ENCODE assay signal across 23 cellular contexts in the genomic region with DNA sequence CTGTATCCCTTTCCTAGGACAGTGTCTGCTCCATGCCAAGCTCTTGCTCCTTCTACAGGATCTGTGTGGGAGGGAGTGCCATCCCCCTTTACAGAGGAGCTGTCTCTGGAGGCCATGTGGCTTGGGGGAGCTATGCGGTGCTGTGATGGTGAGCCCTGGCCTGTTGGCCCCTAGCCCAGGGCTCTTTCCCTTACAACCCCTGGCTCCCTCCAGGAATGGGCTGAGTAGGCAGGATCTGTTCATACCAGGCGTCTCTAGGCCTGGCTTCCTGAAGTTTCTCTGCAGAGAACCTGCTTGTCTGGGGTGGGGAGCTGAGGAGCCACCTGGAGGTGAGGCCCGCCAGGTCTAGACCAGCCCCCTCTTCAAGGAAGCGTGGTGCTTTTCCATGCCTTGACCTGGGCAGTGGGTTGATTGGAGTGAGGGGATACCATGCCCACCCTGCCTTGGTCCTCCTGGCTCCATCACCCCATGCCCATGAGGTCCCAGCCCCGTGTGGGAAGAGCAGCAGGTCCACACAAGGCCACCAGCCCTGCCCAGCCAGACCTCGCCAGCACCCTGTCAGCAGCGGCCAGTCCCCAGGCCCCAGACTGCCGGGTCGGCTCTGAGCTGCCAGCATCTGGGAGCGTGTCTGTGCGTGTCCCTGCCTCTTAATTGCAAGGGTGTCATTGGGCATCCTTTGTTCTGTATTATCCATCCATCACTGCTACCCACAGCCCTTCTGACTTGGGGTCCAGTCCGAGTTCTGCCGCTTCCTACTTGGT. TPM values are rescaled to one million over a fixed set of nuclear protein-coding genes. Genes with fewer than 3 reads are reported as not detected.
DNase-seq lines count a peak whose midpoint lies in the region; ATAC-seq, FAIRE-seq and TF ChIP-seq lines count a peak whose summit lies in the region.
"Had no signal": no experiment of that assay in that cellular context is flagged by ENCODE, and none has a peak within 500 bp of the region (broad histone marks: within the 10 kb centered on the region; RNA-seq: fewer than 3 reads in every experiment).

No MANE protein-coding gene starts in this region.

- DNase-seq in A549 (ENCODE audit: low read depth in 1 of 2, low spot score in 1 of 2) (no peak), NCI-H69 (lab: John Stamatoyannopoulos, UW) (peak; percentile 32), epithelial cell of esophagus (ENCODE audit: low read depth) (peak; percentile 46), nephron progenitor cell (no peak), NCI-H1417 treated with DMSO at 0.1 percent for 48 hours (lab: John Stamatoyannopoulos, UW) (no peak), UCSD-AML1 (lab: John Stamatoyannopoulos, UW; ENCODE audit: unreplicated experiment) (no peak), occipital lobe (lab: John Stamatoyannopoulos, UW) (no peak), A673 (ENCODE audit: low spot score) (no peak)
- DNase-seq: activated CD4-positive, alpha-beta T cell treated with anti-CD3 and anti-CD28 coated beads, Interleukin-2, amount 50 U/mL, for 48 hours; activated naive CD4-positive, alpha-beta T cell treated with anti-CD3 and anti-CD28 coated beads, Interleukin-2, amount 10 ng/mL, durations not matched to agents 7 days and 5 days; activated T-cell treated with anti-CD3 and anti-CD28 coated beads, Interleukin-2, amount 50 U/mL, for 4 hours; aorta; CD4-positive, alpha-beta T cell; DMS53; endodermal cell; hypothalamus; NCI-H187 treated with DMSO at 0.1 percent for 48 hours; NCI-H446; retina; SHP77; T-cell had no signal

- POLR2A ChIA-PET in A549 (lab: Yijun Ruan, JAX) (interaction anchor here (0.5 kb wide), 1 partner anchor 19 kb away, joined by 5 read pairs; no protein-coding TSS in a partner anchor), A673 (lab: Charles Lee; ENCODE audit: low non-redundant PET) (no interaction called here)

- H3K4me3 ChIP-seq in A549, result no peak overlapping the region
- H3K4me3 ChIP-seq in epithelial cell of esophagus (ENCODE audit: low read length), result no peak overlapping the region
- no peak overlapping the region for H3K4me3 ChIP-seq in A673 (ENCODE audit: low read depth, low read length, poor library complexity, severe bottlenecking)

- H3K4me2 ChIP-seq in A549, result no peak overlapping the region

- BruUV-seq in A673 (replicated peaks; lab: Mats Ljungman, UMichigan), result no TSS peak

- H3K27me3 ChIP-seq in A673 (replicated peaks; ENCODE audit: insufficient read depth, low read depth, low read length, poor library complexity), result no peaks in the 10 kb centered on the region

- CTCF ChIA-PET in A549 (lab: Yijun Ruan, JAX) (interaction anchor here (0.6 to 3.5 kb wide), 4 partner anchors 10 to 209 kb away, joined by 3 to 14 read pairs (median 3); partner anchors contain the start of gene SMIM5), A673 (lab: Charles Lee) (no interaction called here)

- H3K9me3 ChIP-seq in A549, result no peaks in the 10 kb centered on the region
- no peaks in the 10 kb centered on the region for H3K9me3 ChIP-seq in A673 (ENCODE audit: low read depth, low read length, poor library complexity, severe bottlenecking)
- H3K9me3 ChIP-seq: neutrophil had no signal

- TF ChIP-seq POLR2A in A549 (IDR thresholded peaks at IDR 0.05; ENCODE audit: low read length), result no peak

- 91% methylated on average over 13 of the region's 13 CpGs for WGBS in A549 (ENCODE audit: missing lambda C conversion rate)

- peak overlapping the region in 1 of 2 experiments; percentile 68; a peak in 3 of 6 replicates for H3K27ac ChIP-seq in A549
- no peak overlapping the region for H3K27ac ChIP-seq in A673 (ENCODE audit: low read depth, low read length, poor library complexity, severe bottlenecking)
- H3K27ac ChIP-seq: HL-60, neutrophil had no signal

- no peak for TF ChIP-seq RAD21 in A549 (conservative IDR thresholded peaks at IDR 0.05 in 1 of 2, IDR thresholded peaks at IDR 0.05 in 1 of 2)

- no peak for TF ChIP-seq CTCF in A549 (IDR thresholded peaks at IDR 0.05)
- TF ChIP-seq CTCF in epithelial cell of esophagus (IDR thresholded peaks at IDR 0.05; ENCODE audit: insufficient read depth, low read depth, low read length, missing control alignments), result no peak
- no peak for TF ChIP-seq CTCF in nephron progenitor cell (IDR thresholded peaks at IDR 0.05)
- no peak for TF ChIP-seq CTCF in A673 (conservative IDR thresholded peaks at IDR 0.05; ENCODE audit: low read depth, low read length)

- peaks cover 51% of the 10 kb centered on the region for H3K4me1 Mint-ChIP-seq in nephron progenitor cell

- no peak for TF ChIP-seq EP300 in A549 (IDR thresholded peaks at IDR 0.05)

- no peak for FAIRE-seq in A549 (lab: Jason Lieb, UNC)

- peak; percentile 16 to 22; a peak in 4 of 6 replicates for ATAC-seq in A549
- ATAC-seq: activated T-cell treated with anti-CD3 and anti-CD28 coated beads, Interleukin-2, amount 50 U/mL, for 4 hours; T-cell had no signal

- no peaks in the 10 kb centered on the region for H3K36me3 ChIP-seq in A673 (ENCODE audit: insufficient read depth, low read length, poor library complexity, severe bottlenecking)
- H3K36me3 ChIP-seq: neutrophil had no signal

- H3K27ac Mint-ChIP-seq in nephron progenitor cell, result peak overlapping the region; percentile 16
- H3K27ac Mint-ChIP-seq: activated naive CD4-positive, alpha-beta T cell treated with anti-CD3 and anti-CD28 coated beads, Interleukin-2, amount 10 ng/mL, durations not matched to agents 7 days and 5 days; CD4-positive, alpha-beta T cell; endodermal cell; T-cell had no signal

- peaks cover 18% of the 10 kb centered on the region for H3K4me1 ChIP-seq in A549
- no peaks in the 10 kb centered on the region for H3K4me1 ChIP-seq in A673 (ENCODE audit: insufficient read depth, low read length, poor library complexity, severe bottlenecking)

- H3K4me3 Mint-ChIP-seq in nephron progenitor cell, result no peak overlapping the region
- H3K4me3 Mint-ChIP-seq: activated naive CD4-positive, alpha-beta T cell treated with anti-CD3 and anti-CD28 coated beads, Interleukin-2, amount 10 ng/mL, durations not matched to agents 7 days and 5 days; activated T-cell treated with anti-CD3 and anti-CD28 coated beads, Interleukin-2, amount 50 U/mL, for 4 hours; CD4-positive, alpha-beta T cell; endodermal cell; T-cell had no signal

- H3K9me3 Mint-ChIP-seq in nephron progenitor cell, result no peaks in the 10 kb centered on the region
- H3K9me3 Mint-ChIP-seq: activated naive CD4-positive, alpha-beta T cell treated with anti-CD3 and anti-CD28 coated beads, Interleukin-2, amount 10 ng/mL, durations not matched to agents 7 days and 5 days; activated T-cell treated with anti-CD3 and anti-CD28 coated beads, Interleukin-2, amount 50 U/mL, for 4 hours; CD4-positive, alpha-beta T cell; endodermal cell; T-cell had no signal

- no peaks in the 10 kb centered on the region for H3K36me3 Mint-ChIP-seq in nephron progenitor cell (ENCODE audit: low read depth)
- H3K36me3 Mint-ChIP-seq: activated naive CD4-positive, alpha-beta T cell treated with anti-CD3 and anti-CD28 coated beads, Interleukin-2, amount 10 ng/mL, durations not matched to agents 7 days and 5 days had no signal

- intact Hi-C loops in A673 (cut with micrococcal nuclease; ENCODE audit: unreplicated experiment), result no loop called here

- peaks cover 14% of the 10 kb centered on the region for H3K27me3 Mint-ChIP-seq in nephron progenitor cell (ENCODE audit: low read depth, poor library complexity)
- H3K27me3 Mint-ChIP-seq: activated naive CD4-positive, alpha-beta T cell treated with anti-CD3 and anti-CD28 coated beads, Interleukin-2, amount 10 ng/mL, durations not matched to agents 7 days and 5 days; CD4-positive, alpha-beta T cell; T-cell had no signal

TF ChIP-seq in A549, 52 proteins besides CTCF, POLR2A, EP300 and RAD21 (continues in another document):
- TF ChIP-seq JUNB (IDR thresholded peaks at IDR 0.05) (no peak), JUN (IDR thresholded peaks at IDR 0.05) (0 out of 5 replicates have a peak, but pooled peaks of 1 of the 2 experiments have one; percentile 6)

RNA-seq across cellular contexts. Expression of gene LLGL2, which starts 14.7 kb away (rescaled TPM):
- polyA plus RNA-seq in A549 (2011; rRNA removed), result 18.9 and 20.7 TPM in 2 replicates
- 48.5 and 63.6 TPM in 2 replicates for polyA plus RNA-seq in A549 (2012; cell fraction: cytosol; rRNA removed)
- polyA plus RNA-seq in A549 (2012; cell fraction: nucleus; rRNA removed), result 194 and 265 TPM in 2 replicates
- 32.6 to 38.2 TPM (median 35.0 TPM) in 3 replicates for polyA plus RNA-seq in A549 (2017; fragmentation: RNase III; extraction: RNeasy Plus Mini Kit Qiagen cat#74134 plus additional on column Dnase treatment)
- polyA minus RNA-seq in A549 (2011; rRNA and poly(A)+ RNA removed), result 14.3 and 16.5 TPM in 2 replicates
- 2.7 TPM for total RNA-seq in occipital lobe
- 10.8 and 14.4 TPM in 2 replicates for total RNA-seq in A673 (2021)

RNA-seq across cellular contexts. Expression of gene TSEN54, which starts 23.8 kb away (rescaled TPM):
- polyA plus RNA-seq in A549 (2011; rRNA removed) (24.8 and 42.5 TPM in 2 replicates), A549 (2017; fragmentation: RNase III; extraction: RNeasy Plus Mini Kit Qiagen cat#74134 plus additional on column Dnase treatment) (37.7 to 38.4 TPM (median 38.3 TPM) in 3 replicates)
- 61.5 and 68.2 TPM in 2 replicates for polyA plus RNA-seq in A549 (2012; cell fraction: cytosol; rRNA removed)
- 94.8 and 106 TPM in 2 replicates for polyA plus RNA-seq in A549 (2012; cell fraction: nucleus; rRNA removed)
- 35.1 and 35.5 TPM in 2 replicates for polyA minus RNA-seq in A549 (2011; rRNA and poly(A)+ RNA removed)
- total RNA-seq in occipital lobe (8.1 TPM), A673 (2021) (36.5 and 36.6 TPM in 2 replicates)

RNA-seq across cellular contexts. Expression of gene CASKIN2, which starts 24.8 kb away (rescaled TPM):
- polyA plus RNA-seq in A549 (2011; rRNA removed) (3.6 and 4.6 TPM in 2 replicates), A549 (2017; fragmentation: RNase III; extraction: RNeasy Plus Mini Kit Qiagen cat#74134 plus additional on column Dnase treatment) (9.9 to 11.2 TPM (median 10.7 TPM) in 3 replicates)
- polyA plus RNA-seq in A549 (2012; cell fraction: cytosol; rRNA removed), result 6.7 and 8.7 TPM in 2 replicates
- 17.8 and 29.6 TPM in 2 replicates for polyA plus RNA-seq in A549 (2012; cell fraction: nucleus; rRNA removed)
- polyA minus RNA-seq in A549 (2011; rRNA and poly(A)+ RNA removed), result 8.2 and 9.4 TPM in 2 replicates
- total RNA-seq in occipital lobe (4.8 TPM), A673 (2021) (32.6 and 32.7 TPM in 2 replicates)

RNA-seq across cellular contexts. Expression of gene MYO15B, which starts 47.5 kb away (rescaled TPM):
- polyA plus RNA-seq in A549 (2011; rRNA removed) (12.4 and 17.7 TPM in 2 replicates), A549 (2017; fragmentation: RNase III; extraction: RNeasy Plus Mini Kit Qiagen cat#74134 plus additional on column Dnase treatment) (27.4 to 33.9 TPM (median 33.5 TPM) in 3 replicates)
- 14.1 and 16.2 TPM in 2 replicates for polyA plus RNA-seq in A549 (2012; cell fraction: cytosol; rRNA removed)
- 120 and 145 TPM in 2 replicates for polyA plus RNA-seq in A549 (2012; cell fraction: nucleus; rRNA removed)
- 21.2 and 21.5 TPM in 2 replicates for polyA minus RNA-seq in A549 (2011; rRNA and poly(A)+ RNA removed)
- total RNA-seq in occipital lobe (15.9 TPM), A673 (2021) (9.3 and 14.7 TPM in 2 replicates)

Comparison
In these comparisons a context has a peak if more than half of its experiments do, and no peak if none do; other contexts are left out.
1. DNase-seq: peak in NCI-H69 (single experiment) and epithelial cell of esophagus (single experiment); none in A549 (0 of 2), nephron progenitor cell (single experiment), NCI-H1417 treated with DMSO at 0.1 percent for 48 hours (single experiment), UCSD-AML1 (single experiment), occipital lobe (single experiment) and A673 (single experiment).